8 cellular contexts compared by ENCODE assay signal in the genomic region with DNA sequence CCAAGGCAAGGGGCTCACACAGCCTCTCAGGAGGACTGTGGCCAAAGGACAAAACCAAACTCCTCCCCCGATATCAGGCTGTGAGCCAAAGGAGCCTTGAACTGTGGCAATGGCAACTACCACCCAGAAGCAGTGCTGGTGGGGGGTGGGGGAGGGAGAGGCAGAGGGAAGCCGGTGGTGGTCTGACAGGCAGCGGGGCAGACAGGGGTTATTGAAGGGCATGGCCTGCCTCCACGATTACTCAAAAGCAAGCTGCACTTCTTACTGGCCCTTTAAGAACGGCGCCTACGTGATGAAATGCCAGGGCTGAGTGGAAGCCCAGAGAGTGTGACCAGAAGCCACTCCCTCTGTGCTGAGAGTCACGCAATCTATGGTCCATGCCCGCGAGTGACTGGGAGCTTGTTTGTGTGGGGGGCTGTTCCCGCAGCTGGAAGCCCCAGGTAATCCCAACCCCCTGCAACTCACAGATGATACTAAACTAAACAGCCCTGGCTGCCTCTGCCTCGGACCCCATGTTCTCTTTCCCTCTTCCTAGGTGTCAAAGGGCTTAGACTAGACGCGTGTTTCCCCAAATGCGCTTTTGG.
DNase-seq lines count a peak whose midpoint lies in the region; ATAC-seq and TF ChIP-seq lines count a peak whose summit lies in the region.

No MANE protein-coding gene starts in this region.

- H3K36me3 Mint-ChIP-seq in type B pancreatic cell = no peaks in the 10 kb centered on the region

- TF ChIP-seq CTCF in left lung (IDR thresholded peaks at IDR 0.05) (no peak), type B pancreatic cell (conservative IDR thresholded peaks at IDR 0.05) (no peak)

- no peak overlapping the region for H3K4me3 ChIP-seq in left lung

- H3K9me3 Mint-ChIP-seq in type B pancreatic cell = no peaks in the 10 kb centered on the region

- peaks cover 7% of the 10 kb centered on the region in 2 donors for H3K4me1 ChIP-seq in left lung

- H3K9me3 ChIP-seq in left lung = no peaks in the 10 kb centered on the region

- H3K27ac Mint-ChIP-seq in type B pancreatic cell = no peak overlapping the region

- peak; percentile 60 for ATAC-seq in GM18907 (IDR thresholded peaks at IDR 0.05; ENCODE audit: unreplicated experiment)
- ATAC-seq in HG03135 (IDR thresholded peaks at IDR 0.05; ENCODE audit: unreplicated experiment) = peak; percentile 62
- peak; percentile 92 for ATAC-seq in left lung
- no peak for ATAC-seq in GM19397 (IDR thresholded peaks at IDR 0.05; ENCODE audit: unreplicated experiment)
- ATAC-seq in GM19324 (IDR thresholded peaks at IDR 0.05; ENCODE audit: low FRiP score, unreplicated experiment) = no peak

- intact Hi-C loops in left lung (cut with DNase I) = no loop called here

- H3K27me3 Mint-ChIP-seq in type B pancreatic cell = peaks cover 6% of the 10 kb centered on the region

- H3K36me3 ChIP-seq in left lung = no peaks in the 10 kb centered on the region

- peaks cover 13% of the 10 kb centered on the region for H3K4me1 Mint-ChIP-seq in type B pancreatic cell (ENCODE audit: unreplicated experiment)

- H3K4me3 Mint-ChIP-seq in type B pancreatic cell = no peak overlapping the region

- no peak overlapping the region for H3K27ac ChIP-seq in left lung

- DNase-seq in amniotic epithelial cell (ENCODE audit: low read depth) (peak; percentile 18), left lung (peak; percentile 76 to 77), type B pancreatic cell (ENCODE audit: extremely low spot score, unreplicated experiment) (no peak)
- DNase-seq in activated CD4-positive, alpha-beta T cell treated with anti-CD3 and anti-CD28 coated beads for 4 hours = no peak

- no peaks in the 10 kb centered on the region for H3K27me3 ChIP-seq in left lung

Comparison
In these comparisons a context has a peak if more than half of its experiments do, and no peak if none do; other contexts are left out.
1. ATAC-seq: peak in GM18907 (single experiment), HG03135 (single experiment) and left lung (single experiment); none in GM19397 (single experiment) and GM19324 (single experiment).
2. DNase-seq: peak in amniotic epithelial cell (single experiment) and left lung (2 of 2); none in type B pancreatic cell (single experiment) and activated CD4-positive, alpha-beta T cell treated with anti-CD3 and anti-CD28 coated beads for 4 hours (0 of 2).